In the genomic region with DNA sequence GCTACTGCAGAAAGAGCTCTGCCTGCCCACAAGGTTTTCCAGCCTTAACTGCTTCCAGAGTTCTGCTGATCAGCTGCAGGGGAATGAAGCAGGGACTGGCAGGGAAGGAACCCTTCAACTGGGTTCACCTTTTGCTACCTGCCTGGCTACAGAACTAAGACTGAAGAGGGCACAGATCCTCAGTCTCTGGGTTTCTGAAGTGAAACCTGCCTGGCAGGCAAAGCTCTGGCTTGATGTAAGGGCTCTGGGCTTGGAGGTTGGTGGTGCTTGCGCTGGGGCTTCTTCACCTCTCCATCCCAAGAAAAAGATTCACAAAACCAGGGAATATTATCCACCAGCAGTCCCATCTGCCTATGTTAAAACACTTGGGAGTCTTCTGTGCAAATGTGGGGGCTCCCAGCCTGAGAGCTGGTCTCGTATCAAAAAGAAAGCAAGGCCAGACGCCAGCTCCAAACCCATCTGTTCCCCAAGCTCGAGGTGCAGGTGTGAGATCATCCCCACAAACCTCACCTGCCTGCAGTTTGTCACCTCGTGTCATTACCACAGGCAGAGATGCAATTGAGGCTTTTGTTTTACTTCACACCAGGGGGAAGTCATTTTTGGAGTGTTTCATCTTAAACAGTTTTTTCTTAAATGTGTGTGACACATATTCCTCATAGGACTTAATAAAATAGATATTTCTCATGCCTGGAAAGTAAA, we compare ENCODE assay signal across 19 cellular contexts. TPM values are rescaled to one million over a fixed set of nuclear protein-coding genes. Genes with fewer than 3 reads are reported as not detected.
"Had no signal": no experiment of that assay in that cellular context is flagged by ENCODE, and none has a peak within 500 bp of the region (broad histone marks: within the 10 kb centered on the region; RNA-seq: fewer than 3 reads in every experiment).

No MANE protein-coding gene starts in this region.

- H3K9me3 ChIP-seq: gastrocnemius medialis, heart left ventricle, mucosa of descending colon, right atrium auricular region, suprapubic skin, transverse colon, uterus had no signal

- H3K27ac Mint-ChIP-seq: activated naive CD8-positive, alpha-beta T cell; activated T-helper 1 cell treated with anti-CD3 and anti-CD28 coated beads, Interleukin-12 subunit alpha, Interleukin-12 subunit beta, Interleukin-2, Interleukin-4 antibody, amounts not matched to agents 30 ng/mL and 10 ng/mL and 1 ng/mL, durations not matched to agents 14 hours and 24 hours and 36 hours; memory B cell; naive B cell; progenitor cell of endocrine pancreas had no signal

- H3K4me3 Mint-ChIP-seq: activated naive CD8-positive, alpha-beta T cell; activated T-helper 1 cell treated with anti-CD3 and anti-CD28 coated beads, Interleukin-12 subunit alpha, Interleukin-12 subunit beta, Interleukin-2, Interleukin-4 antibody, amounts not matched to agents 30 ng/mL and 10 ng/mL and 1 ng/mL, durations not matched to agents 14 hours and 24 hours and 36 hours; memory B cell; naive B cell; neural crest cell; stimulated activated naive CD8-positive, alpha-beta T cell treated with anti-CD3 and anti-CD28 coated beads, Interleukin-15, amount 100 ng/mL, for 72 hours had no signal

- H3K4me1 ChIP-seq: heart left ventricle, right atrium auricular region, suprapubic skin, transverse colon, uterus had no signal

- H3K4me1 Mint-ChIP-seq: memory B cell; naive B cell; stimulated activated naive CD8-positive, alpha-beta T cell treated with anti-CD3 and anti-CD28 coated beads, Interleukin-15, amount 100 ng/mL, for 72 hours had no signal

- H3K9me3 Mint-ChIP-seq: memory B cell; stimulated activated naive CD8-positive, alpha-beta T cell treated with anti-CD3 and anti-CD28 coated beads, Interleukin-15, amount 100 ng/mL, for 72 hours had no signal

- H3K27me3 Mint-ChIP-seq: activated naive CD8-positive, alpha-beta T cell; memory B cell; stimulated activated naive CD8-positive, alpha-beta T cell treated with anti-CD3 and anti-CD28 coated beads, Interleukin-15, amount 100 ng/mL, for 72 hours had no signal

- H3K36me3 Mint-ChIP-seq: activated naive CD8-positive, alpha-beta T cell; memory B cell; naive B cell had no signal

- DNase-seq: activated CD4-positive, alpha-beta T cell treated with anti-CD3 and anti-CD28 coated beads, Interleukin-2, amount 50 U/mL, for 4 hours; cerebellar nuclear complex; cortex of kidney; gastrocnemius medialis; heart left ventricle; mucosa of descending colon; naive B cell; stimulated activated naive CD8-positive, alpha-beta T cell treated with anti-CD3 and anti-CD28 coated beads, Interleukin-15, amount 100 ng/mL, for 72 hours; transverse colon; uterus had no signal

- H3K27ac ChIP-seq: gastrocnemius medialis, heart left ventricle, right atrium auricular region, suprapubic skin, transverse colon, uterus, VCaP had no signal

- H3K4me3 ChIP-seq: gastrocnemius medialis, heart left ventricle, mucosa of descending colon, right atrium auricular region, suprapubic skin, transverse colon, uterus had no signal

- H3K36me3 ChIP-seq: gastrocnemius medialis, heart left ventricle, right atrium auricular region, suprapubic skin, transverse colon, uterus had no signal

- H3K27me3 ChIP-seq: gastrocnemius medialis, heart left ventricle, right atrium auricular region, suprapubic skin, transverse colon, uterus had no signal

RNA-seq across cellular contexts. Expression of gene BNC2, which starts 58.3 kb away (rescaled TPM):
- total RNA-seq: activated CD8-positive, alpha-beta memory T cell treated with anti-CD3 and anti-CD28 coated beads for 36 hours; activated T-helper 1 cell treated with anti-CD3 and anti-CD28 coated beads, Interleukin-12 subunit alpha, Interleukin-12 subunit beta, Interleukin-2, Interleukin-4 antibody, amounts not matched to agents 30 ng/mL and 10 ng/mL and 1 ng/mL, durations not matched to agents 14 hours and 24 hours and 36 hours had no signal
